In genomic region chr7:46930336-46930735, GRCh38 we compare ENCODE assay signal across 1 cellular context.
TF ChIP-seq lines count a peak whose summit lies in the region.

No MANE protein-coding gene starts in this region.

TF ChIP-seq in HepG2, 621 proteins besides CTCF, POLR2A, EP300 and RAD21 (continued from another document):
- no peak for TF ChIP-seq HMGXB4 (CRISPR knock-in tag; IDR thresholded peaks at IDR 0.05; ENCODE audit: borderline replicate concordance in 1 of 2, low read depth in 1 of 2)
- no peak for TF ChIP-seq FOXO1 (CRISPR knock-in tag; IDR thresholded peaks at IDR 0.05)
- TF ChIP-seq PRPF4 (IDR thresholded peaks at IDR 0.05; ENCODE audit: low read depth, low read length, poor library complexity, severe bottlenecking), result no peak
- TF ChIP-seq E2F2 (CRISPR knock-in tag; IDR thresholded peaks at IDR 0.05; ENCODE audit: borderline replicate concordance), result no peak
- TF ChIP-seq ZKSCAN1 (IDR thresholded peaks at IDR 0.05; ENCODE audit: low read length), result no peak
